11 cellular contexts compared by ENCODE assay signal in the genomic region with DNA sequence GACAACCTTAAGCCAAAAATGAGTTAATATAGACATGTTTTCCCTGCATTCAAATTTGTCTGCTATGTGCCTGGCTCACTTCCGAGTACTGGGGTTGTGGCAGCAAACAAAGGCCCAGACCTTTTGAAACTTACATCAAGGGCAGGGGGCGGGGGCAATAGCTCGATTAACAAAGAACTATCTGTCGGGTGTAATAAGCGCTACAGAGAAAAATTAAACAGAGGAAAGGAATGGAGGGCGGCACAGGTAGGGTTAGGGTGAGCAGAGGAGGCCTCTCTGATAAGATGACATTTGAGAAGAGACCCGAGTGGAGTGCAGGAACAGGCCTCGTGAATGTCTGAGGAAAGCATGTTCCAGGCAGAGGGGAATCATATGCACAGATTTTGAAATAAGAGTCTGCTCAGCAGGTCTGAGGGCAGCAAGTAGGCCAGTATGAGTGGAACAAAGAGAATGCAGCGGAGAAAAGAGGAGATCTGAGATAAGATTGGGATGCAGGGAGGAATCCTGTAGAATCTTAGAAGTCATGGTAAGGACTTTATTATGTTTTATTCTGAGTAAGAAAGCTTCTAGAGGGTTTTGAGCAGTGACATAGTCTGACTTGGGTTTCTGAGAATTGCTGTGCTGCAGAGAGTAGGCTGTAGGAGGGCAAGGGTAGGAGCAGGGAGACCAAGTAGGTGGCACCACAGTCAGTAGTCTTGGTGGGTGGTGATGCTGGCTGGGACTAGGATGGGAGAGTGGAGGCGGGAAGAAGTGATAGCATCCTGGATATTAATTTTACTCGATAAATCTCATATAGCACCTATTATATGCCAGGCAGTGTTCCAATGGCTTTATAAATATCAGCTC. TPM values are rescaled to one million over a fixed set of nuclear protein-coding genes. Genes with fewer than 3 reads are reported as not detected.
DNase-seq lines count a peak whose midpoint lies in the region; ATAC-seq and TF ChIP-seq lines count a peak whose summit lies in the region.
"Had no signal": no experiment of that assay in that cellular context is flagged by ENCODE, and none has a peak within 500 bp of the region (broad histone marks: within the 10 kb centered on the region; RNA-seq: fewer than 3 reads in every experiment).

No MANE protein-coding gene starts in this region.

- ATAC-seq in activated T-cell treated with anti-CD3 and anti-CD28 coated beads, Interleukin-2, amount 50 U/mL, for 72 hours (replicated peaks in 1 of 2), result peak; percentile 36 to 62
- no peak for ATAC-seq in stimulated activated effector memory CD8-positive, alpha-beta T cell treated with anti-CD3 and anti-CD28 coated beads, Interleukin-12 subunit alpha, Interleukin-12 subunit beta, amount 100 ng/mL, for 72 hours
- ATAC-seq in GM19023 (IDR thresholded peaks at IDR 0.05; ENCODE audit: unreplicated experiment), result no peak
- ATAC-seq: SK-N-SH treated with all-trans-retinoic acid at 6 μM for 48 hours had no signal

- TF ChIP-seq CTCF in uterus (IDR thresholded peaks at IDR 0.05), result no peak

- H3K27me3 ChIP-seq in iPS-18a (ENCODE audit: control insufficient read depth, insufficient read depth, low read length), result no peaks in the 10 kb centered on the region
- H3K27me3 ChIP-seq in uterus, result no peaks in the 10 kb centered on the region

- no peak for TF ChIP-seq POLR2A in uterus (IDR thresholded peaks at IDR 0.05)

- H3K27ac Mint-ChIP-seq in activated T-cell treated with anti-CD3 and anti-CD28 coated beads, Interleukin-2, amount 50 U/mL, for 72 hours, result peak overlapping the region; percentile 85
- H3K27ac Mint-ChIP-seq in stimulated activated effector memory CD8-positive, alpha-beta T cell treated with anti-CD3 and anti-CD28 coated beads, Interleukin-12 subunit alpha, Interleukin-12 subunit beta, amount 100 ng/mL, for 72 hours, result peak overlapping the region; percentile 48

- no peaks in the 10 kb centered on the region for H3K27me3 Mint-ChIP-seq in activated T-cell treated with anti-CD3 and anti-CD28 coated beads, Interleukin-2, amount 50 U/mL, for 72 hours (ENCODE audit: low read depth)

- H3K27ac ChIP-seq in iPS-18a (ENCODE audit: low read length), result no peak overlapping the region
- H3K27ac ChIP-seq in uterus, result no peak overlapping the region

- H3K36me3 Mint-ChIP-seq in activated T-cell treated with anti-CD3 and anti-CD28 coated beads, Interleukin-2, amount 50 U/mL, for 72 hours (ENCODE audit: insufficient read depth in 2 of 2), result peaks cover 19 to 42% of the 10 kb centered on the region in 2 donors
- H3K36me3 Mint-ChIP-seq in stimulated activated effector memory CD8-positive, alpha-beta T cell treated with anti-CD3 and anti-CD28 coated beads, Interleukin-12 subunit alpha, Interleukin-12 subunit beta, amount 100 ng/mL, for 72 hours, result peaks cover 27% of the 10 kb centered on the region

- H3K9me3 ChIP-seq in iPS-18a (ENCODE audit: control insufficient read depth, low read depth, low read length) (no peaks in the 10 kb centered on the region), uterus (no peaks in the 10 kb centered on the region)

- H3K4me1 ChIP-seq in iPS-18a (ENCODE audit: control insufficient read depth, low read depth, low read length) (peaks cover 14% of the 10 kb centered on the region), uterus (no peaks in the 10 kb centered on the region)

- H3K36me3 ChIP-seq in iPS-18a (ENCODE audit: control insufficient read depth, low read depth, low read length) (no peaks in the 10 kb centered on the region), uterus (no peaks in the 10 kb centered on the region)

- intact Hi-C loops in uterus (cut with DNase I; ENCODE audit: low total_unique reads), result no loop called here

- peaks cover 0 to 2% of the 10 kb centered on the region in 2 donors for H3K9me3 Mint-ChIP-seq in activated T-cell treated with anti-CD3 and anti-CD28 coated beads, Interleukin-2, amount 50 U/mL, for 72 hours
- no peaks in the 10 kb centered on the region for H3K9me3 Mint-ChIP-seq in stimulated activated effector memory CD8-positive, alpha-beta T cell treated with anti-CD3 and anti-CD28 coated beads, Interleukin-12 subunit alpha, Interleukin-12 subunit beta, amount 100 ng/mL, for 72 hours

- H3K4me1 Mint-ChIP-seq in activated T-cell treated with anti-CD3 and anti-CD28 coated beads, Interleukin-2, amount 50 U/mL, for 72 hours (ENCODE audit: low read depth), result peaks cover 31% of the 10 kb centered on the region
- peaks cover 20% of the 10 kb centered on the region for H3K4me1 Mint-ChIP-seq in stimulated activated effector memory CD8-positive, alpha-beta T cell treated with anti-CD3 and anti-CD28 coated beads, Interleukin-12 subunit alpha, Interleukin-12 subunit beta, amount 100 ng/mL, for 72 hours

- peak; percentile 65 for DNase-seq in activated effector memory CD4-positive, alpha-beta T cell treated with anti-CD3 and anti-CD28 coated beads, Interleukin-2, amount 50 U/mL, for 16 hours
- no peak for DNase-seq in activated effector memory CD4-positive, alpha-beta T cell treated with Interleukin-2 at 50 U/mL for 16 hours
- peak in 1 of 2 donors; percentile 20 for DNase-seq in activated T-cell treated with anti-CD3 and anti-CD28 coated beads, Interleukin-2, amount 50 U/mL, for 72 hours
- DNase-seq in stimulated activated effector memory CD8-positive, alpha-beta T cell treated with anti-CD3 and anti-CD28 coated beads, Interleukin-12 subunit alpha, Interleukin-12 subunit beta, amount 100 ng/mL, for 72 hours (ENCODE audit: low spot score in 2 of 2), result no peak
- no peak for DNase-seq in DMS53 treated with DMSO at 0.1 percent for 48 hours (lab: John Stamatoyannopoulos, UW; ENCODE audit: unreplicated experiment)
- DNase-seq in uterus, result no peak
- DNase-seq: GOT3, NCI-H524 treated with DMSO at 0.1 percent for 48 hours had no signal

- H3K4me3 Mint-ChIP-seq in activated T-cell treated with anti-CD3 and anti-CD28 coated beads, Interleukin-2, amount 50 U/mL, for 72 hours, result peak overlapping the region; percentile 3 to 12
- H3K4me3 Mint-ChIP-seq in stimulated activated effector memory CD8-positive, alpha-beta T cell treated with anti-CD3 and anti-CD28 coated beads, Interleukin-12 subunit alpha, Interleukin-12 subunit beta, amount 100 ng/mL, for 72 hours, result no peak overlapping the region

- peak overlapping the region; percentile 27 for H3K9ac ChIP-seq in iPS-18a (ENCODE audit: low read length)

- H3K4me3 ChIP-seq in iPS-18a (ENCODE audit: low read length) (no peak overlapping the region), uterus (no peak overlapping the region)

RNA-seq across cellular contexts. Expression of a gene that starts 52.6 kb away (rescaled TPM):
- 100 to 1,000 TPM; 154 to 180 TPM for total RNA-seq in activated T-cell treated with anti-CD3 and anti-CD28 coated beads, Interleukin-2, amount 50 U/mL, for 72 hours
- total RNA-seq in uterus, result 1 to 10 TPM in 2 of 4 donors, not detected in 2; 1.8 to 2.2 TPM

Comparison
In these comparisons a context has a peak if more than half of its experiments do, and no peak if none do; other contexts are left out.
1. ATAC-seq: peak in activated T-cell treated with anti-CD3 and anti-CD28 coated beads, Interleukin-2, amount 50 U/mL, for 72 hours (2 of 2); none in stimulated activated effector memory CD8-positive, alpha-beta T cell treated with anti-CD3 and anti-CD28 coated beads, Interleukin-12 subunit alpha, Interleukin-12 subunit beta, amount 100 ng/mL, for 72 hours (single experiment) and GM19023 (single experiment).
2. RNA of a gene that starts 52.6 kb away (total RNA-seq): 154 to 180 TPM in activated T-cell treated with anti-CD3 and anti-CD28 coated beads, Interleukin-2, amount 50 U/mL, for 72 hours; 1.8 to 2.2 TPM in uterus; every median in the first group is over 10 times any median in the second.